10 cellular contexts compared by ENCODE assay signal in the genomic region with DNA sequence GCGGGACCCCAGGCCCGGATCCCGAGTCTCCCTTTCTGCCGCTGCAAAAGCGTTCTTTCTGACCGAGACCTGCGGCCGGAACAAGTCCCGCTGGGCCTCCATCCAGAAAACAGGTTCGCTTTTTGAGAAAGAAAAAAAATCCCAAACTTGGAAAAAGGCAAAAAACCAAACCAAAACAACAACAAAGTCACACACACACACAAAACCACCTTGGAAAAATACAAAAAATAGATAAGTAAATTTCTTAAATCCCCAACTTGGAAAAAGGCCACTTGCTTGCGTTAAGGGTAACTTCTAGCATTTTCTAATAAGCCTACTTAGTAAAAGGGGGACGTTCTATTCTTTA. TPM values are rescaled to one million over a fixed set of nuclear protein-coding genes. Genes with fewer than 3 reads are reported as not detected.
A peak's percentile ranks its signal among the peaks of the same experiment; 100 is the strongest.
DNase-seq lines count a peak whose midpoint lies in the region; ATAC-seq, FAIRE-seq and TF ChIP-seq lines count a peak whose summit lies in the region.
"Had no signal": no experiment of that assay in that cellular context is flagged by ENCODE, and none has a peak within 500 bp of the region (broad histone marks: within the 10 kb centered on the region; RNA-seq: fewer than 3 reads in every experiment).

No MANE protein-coding gene starts in this region.

- H3K27me3 ChIP-seq in ascending aorta (no peaks in the 10 kb centered on the region), HepG2 (ENCODE audit: control insufficient read depth in 1 of 2, insufficient read depth in 2 of 2, low read length in 2 of 2) (no peaks in the 10 kb centered on the region; a peak in 1 of 5 replicates), thoracic aorta (replicated peaks; ENCODE audit: insufficient read depth) (no peaks in the 10 kb centered on the region)

- H3K4me1 ChIP-seq in ascending aorta (peaks cover 0 to 6% of the 10 kb centered on the region in 2 donors), HepG2 (ENCODE audit: insufficient read depth, low read length) (peaks cover 29% of the 10 kb centered on the region), thoracic aorta (ENCODE audit: control insufficient read depth in 1 of 2, low read depth in 2 of 2) (peaks cover 4 to 25% of the 10 kb centered on the region in 2 donors)

- in situ Hi-C loops in HepG2 (cut with HindIII; ENCODE audit: extremely low pct_ligation_motif_present, low pct_unique_long_range_greater_than_20kb): no loop called here

- H3K4me1 Mint-ChIP-seq in activated CD4-positive, alpha-beta T cell treated with anti-CD3 and anti-CD28 coated beads, Interleukin-2, amount 10 ng/mL, durations not matched to agents 7 days and 5 days: peaks cover 19% of the 10 kb centered on the region

- no peaks in the 10 kb centered on the region for H3K36me3 ChIP-seq in ascending aorta
- H3K36me3 ChIP-seq in HepG2 (replicated peaks in 1 of 2; ENCODE audit: control insufficient read depth in 1 of 2, insufficient read depth in 2 of 2, low read length in 2 of 2): peaks cover 4 to 11% of the 10 kb centered on the region in 2 experiments; a peak in 3 of 5 replicates
- no peaks in the 10 kb centered on the region for H3K36me3 ChIP-seq in thoracic aorta

- BruUV-seq in HepG2 (replicated peaks; lab: Mats Ljungman, UMichigan): TSS peak; percentile 85

- WGBS in HepG2 (ENCODE audit: low lambda C conversion rate): 11% methylated on average over 11 of the region's 12 CpGs

- H3K4me3 Mint-ChIP-seq in activated CD4-positive, alpha-beta T cell treated with anti-CD3 and anti-CD28 coated beads, Interleukin-2, amount 10 ng/mL, durations not matched to agents 7 days and 5 days: peak overlapping the region; percentile 76

- H3K27me3 Mint-ChIP-seq in activated CD4-positive, alpha-beta T cell treated with anti-CD3 and anti-CD28 coated beads, Interleukin-2, amount 10 ng/mL, durations not matched to agents 7 days and 5 days: peaks cover 5% of the 10 kb centered on the region

- intact Hi-C loops in ascending aorta (cut with DNase I) (loop anchor here (5.0 to 10.0 kb wide), 2 partner anchors 145 to 587 kb away; partner anchors contain the start of genes PDCL3 and RPL31), HepG2 (cut with micrococcal nuclease; ENCODE audit: unreplicated experiment) (loop anchor here (5.0 kb wide), 1 partner anchor 145 kb away; the partner anchor contains the start of gene PDCL3)

- H3K9me3 ChIP-seq in ascending aorta (no peaks in the 10 kb centered on the region), HepG2 (ENCODE audit: low read length) (no peaks in the 10 kb centered on the region), thoracic aorta (no peaks in the 10 kb centered on the region)

- TF ChIP-seq RAD21 in HepG2 (CRISPR knock-in tag; IDR thresholded peaks at IDR 0.05): no peak

- peak overlapping the region; percentile 71 for H2AFZ ChIP-seq in HepG2 (ENCODE audit: low read length)

- CTCF ChIA-PET in activated CD4-positive, alpha-beta T cell treated with anti-CD3 and anti-CD28 coated beads, Interleukin-2, amount 10 ng/mL, durations not matched to agents 7 days and 5 days (lab: Charles Lee): interaction anchor here (1.3 kb wide), 1 partner anchor 37 kb away, joined by 5 read pairs; no protein-coding TSS in a partner anchor
- CTCF ChIA-PET in HepG2 (lab: Yijun Ruan, JAX; ENCODE audit: low intra/inter-chr PET ratio, low total read pairs): no interaction called here

- no peaks in the 10 kb centered on the region for H3K9me3 Mint-ChIP-seq in activated CD4-positive, alpha-beta T cell treated with anti-CD3 and anti-CD28 coated beads, Interleukin-2, amount 10 ng/mL, durations not matched to agents 7 days and 5 days

- H4K20me1 ChIP-seq in HepG2 (ENCODE audit: insufficient read depth, low read length): no peaks in the 10 kb centered on the region

- peak overlapping the region; percentile 66 to 75 for H3K27ac ChIP-seq in ascending aorta
- H3K27ac ChIP-seq in HepG2 (ENCODE audit: extremely low read length, insufficient read depth, low read length): no peak overlapping the region
- peak overlapping the region; percentile 65 for H3K27ac ChIP-seq in thoracic aorta

- no peaks in the 10 kb centered on the region for H3K36me3 Mint-ChIP-seq in activated CD4-positive, alpha-beta T cell treated with anti-CD3 and anti-CD28 coated beads, Interleukin-2, amount 10 ng/mL, durations not matched to agents 7 days and 5 days (ENCODE audit: low read depth)

- peaks cover 13% of the 10 kb centered on the region for H3K79me2 ChIP-seq in HepG2 (ENCODE audit: insufficient read depth, low read length)

- TF ChIP-seq CTCF in ascending aorta (IDR thresholded peaks at IDR 0.05) (no peak), HepG2 (CRISPR knock-in tag; IDR thresholded peaks at IDR 0.05) (no peak), thoracic aorta (IDR thresholded peaks at IDR 0.05) (no peak)

- peak overlapping the region; percentile 100 for H3K4me2 ChIP-seq in HepG2 (ENCODE audit: low read depth, low read length)

- ATAC-seq in HepG2 (no peak), thoracic aorta (ENCODE audit: insufficient number of reproducible peaks, low FRiP score, low read depth) (no peak)

- H3K27ac Mint-ChIP-seq in activated CD4-positive, alpha-beta T cell treated with anti-CD3 and anti-CD28 coated beads, Interleukin-2, amount 10 ng/mL, durations not matched to agents 7 days and 5 days: peak overlapping the region; percentile 74

- no peak for TF ChIP-seq POLR2A in HepG2 (IDR thresholded peaks at IDR 0.05; ENCODE audit: insufficient read depth in 1 of 2, low read depth in 2 of 2, low read length in 2 of 2)

- H3K9ac ChIP-seq in HepG2 (ENCODE audit: insufficient read depth, low read depth, low read length): peak overlapping the region; percentile 76

- no peak for FAIRE-seq in HepG2 (lab: Jason Lieb, UNC)
- FAIRE-seq: G401.6 had no signal

- H3K4me3 ChIP-seq in ascending aorta: peak overlapping the region; percentile 83 to 84
- H3K4me3 ChIP-seq in HepG2 (replicated peaks in 1 of 3; ENCODE audit: insufficient read depth in 1 of 3, low read depth in 2 of 3, low read length in 3 of 3): peak overlapping the region; percentile 70 to 86 (median 76)
- H3K4me3 ChIP-seq in thoracic aorta: peak overlapping the region; percentile 81

- TF ChIP-seq EP300 in HepG2 (IDR thresholded peaks at IDR 0.05; ENCODE audit: low read depth in 2 of 2, low read length in 2 of 2): no peak
- no peak for TF ChIP-seq EP300 in HepG2 (CRISPR knock-in tag; IDR thresholded peaks at IDR 0.05; ENCODE audit: borderline replicate concordance)

- DNase-seq in activated CD4-positive, alpha-beta T cell treated with anti-CD3 and anti-CD28 coated beads, Interleukin-2, amount 10 ng/mL, durations not matched to agents 7 days and 5 days: no peak
- DNase-seq in activated CD4-positive, alpha-beta T cell treated with anti-CD3 and anti-CD28 coated beads for 48 hours: no peak
- no peak for DNase-seq in ascending aorta (ENCODE audit: low spot score in 2 of 2)
- no peak for DNase-seq in HepG2 (ENCODE audit: low spot score)
- DNase-seq in thoracic aorta (ENCODE audit: low spot score): no peak
- no peak for DNase-seq in NCI-H1417 treated with DMSO at 0.1 percent for 48 hours (lab: John Stamatoyannopoulos, UW)
- DNase-seq in cerebellum (ENCODE audit: low spot score): no peak
- no peak for DNase-seq in OCI-M2 (lab: John Stamatoyannopoulos, UW; ENCODE audit: unreplicated experiment)
- DNase-seq: NCI-H2029 treated with DMSO at 0.1 percent for 48 hours had no signal

- POLR2A ChIA-PET in activated CD4-positive, alpha-beta T cell treated with anti-CD3 and anti-CD28 coated beads, Interleukin-2, amount 10 ng/mL, durations not matched to agents 7 days and 5 days (lab: Charles Lee): no interaction called here
- POLR2A ChIA-PET in HepG2 (lab: Yijun Ruan, JAX): interaction anchor here (1.1 kb wide), 1 partner anchor 145 kb away, joined by 9 read pairs; the partner anchor contains the start of gene PDCL3

RNA-seq across cellular contexts. Expression of gene CHST10, which starts 0.2 kb away (rescaled TPM):
- 1 to 10 TPM; 2.6 to 3.1 TPM for total RNA-seq in activated CD4-positive, alpha-beta T cell treated with anti-CD3 and anti-CD28 coated beads, Interleukin-2, amount 10 ng/mL, durations not matched to agents 7 days and 5 days
- 4.9 TPM for total RNA-seq in ascending aorta
- 8.5 and 14.2 TPM in 2 replicates for total RNA-seq in HepG2 (2016; rRNA removed; fragmentation: Illumina TruSeq; extraction: Trizol)
- total RNA-seq in HepG2 (2016; cell fraction: cytosol; rRNA removed; fragmentation: Illumina TruSeq; extraction: Trizol; ENCODE audit: low read depth): 2.4 and 3.0 TPM in 2 replicates
- total RNA-seq in HepG2 (2016; cell fraction: insoluble cytoplasmic fraction; rRNA removed; fragmentation: Illumina TruSeq; extraction: Trizol): 7.1 and 13.1 TPM in 2 replicates
- total RNA-seq in HepG2 (2016; cell fraction: membrane; rRNA removed; fragmentation: Illumina TruSeq; extraction: Trizol): 6.9 and 7.7 TPM in 2 replicates
- total RNA-seq in HepG2 (2016; cell fraction: nucleus; rRNA removed; fragmentation: Illumina TruSeq; extraction: Trizol): 12.2 and 15.8 TPM in 2 replicates
- polyA plus RNA-seq in HepG2 (2011; rRNA removed): 10.5 and 11.5 TPM in 2 replicates
- polyA plus RNA-seq in HepG2 (2011; cell fraction: cytosol; rRNA removed): 8.3 and 11.0 TPM in 2 replicates
- 9.0 and 10.7 TPM in 2 replicates for polyA plus RNA-seq in HepG2 (2011; cell fraction: nucleus; rRNA removed)
- 8.8 TPM in 2 replicates for polyA plus RNA-seq in HepG2 (2012)
- 1.5 and 2.5 TPM in 2 replicates for polyA plus RNA-seq in HepG2 (2016; cell fraction: cytosol; fragmentation: Illumina TruSeq; extraction: Trizol; ENCODE audit: low read depth)
- polyA plus RNA-seq in HepG2 (2016; cell fraction: insoluble cytoplasmic fraction; fragmentation: Illumina TruSeq; extraction: Trizol; ENCODE audit: low read depth): 6.7 and 7.6 TPM in 2 replicates
- 4.5 and 6.1 TPM in 2 replicates for polyA plus RNA-seq in HepG2 (2016; cell fraction: membrane; fragmentation: Illumina TruSeq; extraction: Trizol; ENCODE audit: low read depth)
- 20.4 and 23.1 TPM in 2 replicates for polyA plus RNA-seq in HepG2 (2016; cell fraction: nucleus; fragmentation: Illumina TruSeq; extraction: Trizol; ENCODE audit: insufficient read depth, low read depth)
- 14.1 and 16.5 TPM in 2 replicates for polyA minus RNA-seq in HepG2 (2011; rRNA and poly(A)+ RNA removed; ENCODE audit: low replicate concordance)
- 8.0 and 9.3 TPM in 2 replicates for polyA minus RNA-seq in HepG2 (2011; cell fraction: cytosol; rRNA and poly(A)+ RNA removed)
- polyA minus RNA-seq in HepG2 (2011; cell fraction: nucleus; rRNA and poly(A)+ RNA removed): 17.4 and 18.0 TPM in 2 replicates
- total RNA-seq in thoracic aorta: 1 to 10 TPM; 4.6 to 8.5 TPM
- total RNA-seq in cerebellum: 26.9 TPM

RNA-seq across cellular contexts. Expression of gene NMS, which starts 52.6 kb away (rescaled TPM):
- total RNA-seq in activated CD4-positive, alpha-beta T cell treated with anti-CD3 and anti-CD28 coated beads, Interleukin-2, amount 10 ng/mL, durations not matched to agents 7 days and 5 days: not detected
- total RNA-seq in ascending aorta (not detected), HepG2 (2016; rRNA removed; fragmentation: Illumina TruSeq; extraction: Trizol) (not detected in 2 replicates), thoracic aorta (not detected), cerebellum (not detected)
- total RNA-seq in HepG2 (2016; cell fraction: cytosol; rRNA removed; fragmentation: Illumina TruSeq; extraction: Trizol; ENCODE audit: low read depth): not detected in 2 replicates
- total RNA-seq in HepG2 (2016; cell fraction: insoluble cytoplasmic fraction; rRNA removed; fragmentation: Illumina TruSeq; extraction: Trizol): not detected in 2 replicates
- total RNA-seq in HepG2 (2016; cell fraction: membrane; rRNA removed; fragmentation: Illumina TruSeq; extraction: Trizol): not detected in 2 replicates
- not detected in 2 replicates for total RNA-seq in HepG2 (2016; cell fraction: nucleus; rRNA removed; fragmentation: Illumina TruSeq; extraction: Trizol)
- polyA plus RNA-seq in HepG2 (2011; rRNA removed): not detected in 2 replicates
- polyA plus RNA-seq in HepG2 (2011; cell fraction: cytosol; rRNA removed): not detected in 2 replicates
- polyA plus RNA-seq in HepG2 (2011; cell fraction: nucleus; rRNA removed): not detected in 2 replicates
- not detected in 2 replicates for polyA plus RNA-seq in HepG2 (2012)
- not detected in 2 replicates for polyA plus RNA-seq in HepG2 (2016; cell fraction: cytosol; fragmentation: Illumina TruSeq; extraction: Trizol; ENCODE audit: low read depth)
- not detected in 2 replicates for polyA plus RNA-seq in HepG2 (2016; cell fraction: insoluble cytoplasmic fraction; fragmentation: Illumina TruSeq; extraction: Trizol; ENCODE audit: low read depth)
- not detected in 2 replicates for polyA plus RNA-seq in HepG2 (2016; cell fraction: membrane; fragmentation: Illumina TruSeq; extraction: Trizol; ENCODE audit: low read depth)
- polyA plus RNA-seq in HepG2 (2016; cell fraction: nucleus; fragmentation: Illumina TruSeq; extraction: Trizol; ENCODE audit: insufficient read depth, low read depth): not detected in 2 replicates
- not detected in 2 replicates for polyA minus RNA-seq in HepG2 (2011; rRNA and poly(A)+ RNA removed; ENCODE audit: low replicate concordance)
- not detected in 2 replicates for polyA minus RNA-seq in HepG2 (2011; cell fraction: cytosol; rRNA and poly(A)+ RNA removed)
- not detected in 2 replicates for polyA minus RNA-seq in HepG2 (2011; cell fraction: nucleus; rRNA and poly(A)+ RNA removed)
